ENCODE assay signal across 11 cellular contexts in the genomic region with DNA sequence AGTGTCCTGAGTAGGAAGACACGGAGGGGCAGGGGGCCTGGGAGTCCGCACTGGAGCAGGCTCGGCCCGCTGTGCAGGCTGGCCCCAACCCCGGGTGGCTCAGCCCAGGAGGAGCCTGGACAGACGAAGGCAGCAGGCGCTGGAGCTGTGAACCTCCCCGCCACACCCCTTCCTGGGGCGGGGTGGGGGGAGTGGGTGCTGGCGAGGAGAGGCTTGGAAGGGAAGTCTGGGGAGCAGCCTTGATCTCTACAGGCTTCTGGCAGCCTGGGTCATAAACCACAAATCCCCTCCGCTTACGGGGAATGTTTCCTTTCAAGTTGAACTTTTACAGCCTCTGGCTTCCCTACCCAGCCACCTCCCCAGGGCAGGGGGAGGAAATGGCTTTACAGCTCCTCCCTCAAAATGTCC. TPM values are rescaled to one million over a fixed set of nuclear protein-coding genes. Genes with fewer than 3 reads are reported as not detected.
DNase-seq lines count a peak whose midpoint lies in the region; ATAC-seq, FAIRE-seq and TF ChIP-seq lines count a peak whose summit lies in the region.
"Had no signal": no experiment of that assay in that cellular context is flagged by ENCODE, and none has a peak within 500 bp of the region (broad histone marks: within the 10 kb centered on the region; RNA-seq: fewer than 3 reads in every experiment).

No MANE protein-coding gene starts in this region.

- DNase-seq in GM23338 (ENCODE audit: low spot score) (no peak), Peyer's patch (peak in 2 of 3 donors; percentile 65 to 77), retina (peak; percentile 62), DMS114 treated with DMSO at 0.1 percent for 48 hours (lab: John Stamatoyannopoulos, UW; ENCODE audit: unreplicated experiment) (no peak), GM19239 (ENCODE audit: insufficient read length, low spot score) (no peak)
- DNase-seq: H9 had no signal

- FAIRE-seq in GM19239 (lab: Jason Lieb, UNC): no peak

- H3K4me1 ChIP-seq in GM23338 (ENCODE audit: insufficient read depth) (peaks cover 5% of the 10 kb centered on the region; the same call in 1 of the 2 replicates), Peyer's patch (peaks cover 0 to 35% (median 5%) of the 10 kb centered on the region in 4 donors), gastroesophageal sphincter (peaks cover 0 to 26% (median 7%) of the 10 kb centered on the region in 3 donors)

- H3K36me3 Mint-ChIP-seq in GM23338 (ENCODE audit: low read depth): no peaks in the 10 kb centered on the region; the same call in 2 of the 3 replicates
- H3K36me3 Mint-ChIP-seq in activated T-helper 17 cell treated with anti-CD3 and anti-CD28 coated beads, Interleukin-2, amount 50 U/mL, for 72 hours (ENCODE audit: low read depth): peaks cover 11% of the 10 kb centered on the region

- H3K9me3 Mint-ChIP-seq in GM23338: no peaks in the 10 kb centered on the region
- H3K9me3 Mint-ChIP-seq in activated T-helper 17 cell treated with anti-CD3 and anti-CD28 coated beads, Interleukin-2, amount 50 U/mL, for 72 hours: no peaks in the 10 kb centered on the region
- H3K9me3 Mint-ChIP-seq: dendritic cell treated with granulocyte-macrophage colony-stimulating factor and Interleukin-4, amounts not matched to agents 40 ng/mL and 50 ng/mL, for 4 days; H9 had no signal

- TF ChIP-seq CTCF in GM23338 (conservative IDR thresholded peaks at IDR 0.05; ENCODE audit: low read depth in 2 of 2) (no peak), Peyer's patch (IDR thresholded peaks at IDR 0.05) (no peak), gastroesophageal sphincter (IDR thresholded peaks at IDR 0.05) (no peak)

- H3K4me2 ChIP-seq in GM23338: no peak overlapping the region

- H3K27me3 Mint-ChIP-seq in GM23338 (ENCODE audit: insufficient read depth, low read depth, poor library complexity): peaks cover 46% of the 10 kb centered on the region
- peaks cover 20% of the 10 kb centered on the region for H3K27me3 Mint-ChIP-seq in activated T-helper 17 cell treated with anti-CD3 and anti-CD28 coated beads, Interleukin-2, amount 50 U/mL, for 72 hours

- no peak overlapping the region for H3K27ac ChIP-seq in GM23338 (ENCODE audit: low read depth)
- H3K27ac ChIP-seq in Peyer's patch: peak overlapping the region in 3 of 4 donors; percentile 5 to 62 (median 50)
- H3K27ac ChIP-seq in gastroesophageal sphincter: no peak overlapping the region

- no peaks in the 10 kb centered on the region for H3K36me3 ChIP-seq in GM23338 (ENCODE audit: insufficient read depth)
- H3K36me3 ChIP-seq in Peyer's patch: no peaks in the 10 kb centered on the region
- peaks cover 0 to 2% of the 10 kb centered on the region in 2 donors for H3K36me3 ChIP-seq in gastroesophageal sphincter

- H3K4me1 Mint-ChIP-seq in GM23338: peaks cover 21% of the 10 kb centered on the region
- peaks cover 4% of the 10 kb centered on the region for H3K4me1 Mint-ChIP-seq in activated T-helper 17 cell treated with anti-CD3 and anti-CD28 coated beads, Interleukin-2, amount 50 U/mL, for 72 hours

- no peaks in the 10 kb centered on the region for H4K20me1 ChIP-seq in GM23338 (replicated peaks; ENCODE audit: insufficient read depth)

- peaks cover 31% of the 10 kb centered on the region for H3K27me3 ChIP-seq in GM23338 (ENCODE audit: insufficient read depth)
- H3K27me3 ChIP-seq in Peyer's patch: peaks cover 0 to 8% of the 10 kb centered on the region in 2 donors
- peaks cover 59% of the 10 kb centered on the region for H3K27me3 ChIP-seq in gastroesophageal sphincter

- peak; percentile 4; the same call in 2 of the 3 replicates for ATAC-seq in GM23338
- ATAC-seq in gastroesophageal sphincter: peak; percentile 32
- no peak for ATAC-seq in GM21576 (IDR thresholded peaks at IDR 0.05; ENCODE audit: unreplicated experiment)
- ATAC-seq in activated T-helper 17 cell treated with anti-CD3 and anti-CD28 coated beads, Interleukin-2, amount 50 U/mL, for 72 hours (replicated peaks): no peak

- no peak overlapping the region for H3K4me3 Mint-ChIP-seq in GM23338
- H3K4me3 Mint-ChIP-seq in activated T-helper 17 cell treated with anti-CD3 and anti-CD28 coated beads, Interleukin-2, amount 50 U/mL, for 72 hours: no peak overlapping the region
- H3K4me3 Mint-ChIP-seq: dendritic cell treated with granulocyte-macrophage colony-stimulating factor and Interleukin-4, amounts not matched to agents 40 ng/mL and 50 ng/mL, for 4 days; H9 had no signal

- H3K27ac Mint-ChIP-seq in GM23338: no peak overlapping the region
- H3K27ac Mint-ChIP-seq in activated T-helper 17 cell treated with anti-CD3 and anti-CD28 coated beads, Interleukin-2, amount 50 U/mL, for 72 hours: no peak overlapping the region
- H3K27ac Mint-ChIP-seq: dendritic cell treated with granulocyte-macrophage colony-stimulating factor and Interleukin-4, amounts not matched to agents 40 ng/mL and 50 ng/mL, for 4 days had no signal

- H3F3A ChIP-seq in GM23338 (replicated peaks; ENCODE audit: low read depth): no peaks in the 10 kb centered on the region; the same call in 1 of the 2 replicates

- no peaks in the 10 kb centered on the region for H3K79me2 ChIP-seq in GM23338 (replicated peaks; ENCODE audit: insufficient read depth)

- WGBS in gastroesophageal sphincter (ENCODE audit: low coverage in 1 of 2), 2 donors: 20% methylated on average over 1 of the region's 12 CpGs; no CpG with 5 or more reads in 1 of the 2 donors

- no peaks in the 10 kb centered on the region for H3K9me2 ChIP-seq in GM23338 (ENCODE audit: insufficient read depth)

- TF ChIP-seq EP300 in gastroesophageal sphincter (IDR thresholded peaks at IDR 0.05): no peak

- TF ChIP-seq POLR2A in Peyer's patch (IDR thresholded peaks at IDR 0.05) (no peak), gastroesophageal sphincter (IDR thresholded peaks at IDR 0.05) (no peak)

- H3K4me3 ChIP-seq in GM23338: no peak overlapping the region
- H3K4me3 ChIP-seq in Peyer's patch: no peak overlapping the region
- H3K4me3 ChIP-seq in gastroesophageal sphincter: no peak overlapping the region

- H3K9me3 ChIP-seq in Peyer's patch (no peaks in the 10 kb centered on the region), gastroesophageal sphincter (no peaks in the 10 kb centered on the region)

- H2AFZ ChIP-seq in GM23338: no peak overlapping the region

TF ChIP-seq in GM23338, 12 proteins besides CTCF, POLR2A, EP300 and RAD21 (continues in another document):
- TF ChIP-seq JUNB (IDR thresholded peaks at IDR 0.05; ENCODE audit: unreplicated experiment): no peak
- TF ChIP-seq POLR2AphosphoS5 (IDR thresholded peaks at IDR 0.05; ENCODE audit: low read depth): no peak
- TF ChIP-seq EZH2phosphoT487 (IDR thresholded peaks at IDR 0.05; ENCODE audit: unreplicated experiment): no peak
- TF ChIP-seq NANOG (IDR thresholded peaks at IDR 0.05; ENCODE audit: borderline replicate concordance): no peak
- TF ChIP-seq ZNF114 (CRISPR knock-in tag; IDR thresholded peaks at IDR 0.05): no peak

RNA-seq across cellular contexts. Expression of gene CRB2, which starts 19.7 kb away (rescaled TPM):
- 9.8 and 10.2 TPM in 2 replicates for total RNA-seq in GM23338 (2014; rRNA removed; shearing (Covaris generic))
- 0.34 and 0.50 TPM in 2 replicates for polyA plus RNA-seq in GM23338 (2016; fragmentation: Nextera tagmentation; extraction: Ambion mirVana)
- total RNA-seq in Peyer's patch (under 1 TPM in 3 of 4 donors, not detected in 1; 0.27 to 0.85 (median 0.83) TPM), gastroesophageal sphincter (not detected)
- under 1 TPM; 0.06 to 0.45 TPM for total RNA-seq in activated T-helper 17 cell treated with anti-CD3 and anti-CD28 coated beads, Interleukin-2, amount 50 U/mL, for 72 hours
- total RNA-seq: lung microvascular endothelial cell had no signal

Comparison
In these comparisons a context has a peak if more than half of its experiments do, and no peak if none do; other contexts are left out.
1. ATAC-seq: peak in GM23338 (single experiment) and gastroesophageal sphincter (single experiment); none in GM21576 (single experiment) and activated T-helper 17 cell treated with anti-CD3 and anti-CD28 coated beads, Interleukin-2, amount 50 U/mL, for 72 hours (single experiment).
2. DNase-seq: peak in Peyer's patch (2 of 3) and retina (single experiment); none in GM23338 (single experiment), DMS114 treated with DMSO at 0.1 percent for 48 hours (single experiment) and GM19239 (single experiment).
3. H3K27ac ChIP-seq: peak in Peyer's patch (3 of 4); none in GM23338 (single experiment) and gastroesophageal sphincter (0 of 4).